ENCODE assay signal across 26 cellular contexts in genomic region chr12:105386431-105386830, GRCh38.
"Had no signal": no experiment of that assay in that cellular context is flagged by ENCODE, and none has a peak within 500 bp of the region (broad histone marks: within the 10 kb centered on the region; RNA-seq: fewer than 3 reads in every experiment).

No MANE protein-coding gene starts in this region.

- DNase-seq: IMR-90, Kasumi-1, MM.1S, NCI-H1092 treated with DMSO at 0.1 percent for 48 hours, NCI-H1417, NCI-H1436 treated with DMSO at 0.1 percent for 48 hours, NCI-H1694, NCI-H187 treated with DMSO at 0.1 percent for 48 hours, NCI-H2029 treated with DMSO at 0.1 percent for 48 hours, NCI-H2107, NCI-H226, NCI-H446, NCI-H510A, NCI-H524 treated with DMSO at 0.1 percent for 48 hours, NCI-H69, NCI-H774, Right ventricle myocardium superior, RPMI8226, SIG-M5, SW 1271, T-cell had no signal

- H3K27me3 ChIP-seq: SJSA1 had no signal

- H3K9me3 ChIP-seq: SJSA1 had no signal

- H3K4me3 ChIP-seq: SJSA1, SK-N-MC had no signal

- H3K4me3 Mint-ChIP-seq: T-cell; T-helper 1 cell treated with Interleukin-12 subunit alpha and Interleukin-12 subunit beta and Interleukin-4 antibody, amounts not matched to agents 30 μg/mL and 1 μg/mL, for 36 hours had no signal

- H3K36me3 Mint-ChIP-seq: T-cell had no signal

- H3K27me3 Mint-ChIP-seq: T-cell had no signal

- ATAC-seq: HepG2, T-cell had no signal

- H3K9ac ChIP-seq: KMS-11 had no signal

- H3K9me3 Mint-ChIP-seq: T-cell; T-helper 1 cell treated with Interleukin-12 subunit alpha and Interleukin-12 subunit beta and Interleukin-4 antibody, amounts not matched to agents 30 μg/mL and 1 μg/mL, for 36 hours had no signal

- H3K4me2 ChIP-seq: KMS-11 had no signal

- H3K27ac ChIP-seq: KMS-11, SJSA1, SK-N-MC had no signal

- H3K27ac Mint-ChIP-seq: T-cell; T-helper 1 cell treated with Interleukin-12 subunit alpha and Interleukin-12 subunit beta and Interleukin-4 antibody, amounts not matched to agents 30 μg/mL and 1 μg/mL, for 36 hours had no signal

- H3K36me3 ChIP-seq: SJSA1 had no signal
